In the genomic region with DNA sequence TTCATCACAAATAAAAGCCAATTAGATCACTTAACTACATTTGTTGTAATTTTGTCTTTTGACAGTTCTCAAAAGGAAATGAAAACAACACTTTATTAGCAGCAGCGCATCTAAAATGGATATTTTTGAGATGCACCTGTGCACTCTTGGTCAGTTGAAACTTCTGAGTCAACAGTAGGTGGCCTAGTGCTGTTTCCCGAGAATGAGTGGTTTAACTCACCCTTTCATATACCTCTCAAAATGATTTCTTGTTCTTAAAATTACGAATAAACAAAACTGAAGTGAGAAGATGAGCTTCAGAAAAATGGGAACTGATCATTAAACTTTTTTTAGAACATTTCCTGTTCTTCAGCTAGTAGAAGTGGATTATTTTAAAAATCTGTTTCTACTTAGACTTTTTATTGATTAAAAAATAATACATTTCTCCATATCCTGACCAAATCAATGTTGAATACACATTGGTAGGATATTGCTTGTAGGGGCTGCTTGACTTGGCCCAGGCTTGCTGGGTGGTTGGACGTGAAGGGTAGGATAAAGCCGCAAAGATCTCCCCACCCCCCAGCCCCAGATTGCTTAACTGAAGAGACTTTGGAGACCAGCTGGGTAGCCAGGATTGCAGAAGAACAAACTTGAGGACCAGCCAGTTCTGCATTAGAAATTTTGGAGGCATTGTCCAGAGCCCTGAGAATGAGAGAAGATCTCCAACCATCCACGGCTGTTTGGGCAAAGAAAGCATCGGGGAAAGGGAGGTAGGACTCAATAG, we compare ENCODE assay signal across 11 cellular contexts. TPM values are rescaled to one million over a fixed set of nuclear protein-coding genes. Genes with fewer than 3 reads are reported as not detected.
DNase-seq lines count a peak whose midpoint lies in the region; ATAC-seq and FAIRE-seq lines count a peak whose summit lies in the region.
"Had no signal": no experiment of that assay in that cellular context is flagged by ENCODE, and none has a peak within 500 bp of the region (broad histone marks: within the 10 kb centered on the region; RNA-seq: fewer than 3 reads in every experiment).

No MANE protein-coding gene starts in this region.

- ATAC-seq in GM18870 (IDR thresholded peaks at IDR 0.05; ENCODE audit: unreplicated experiment) = peak; percentile 71
- ATAC-seq in GM21825 (IDR thresholded peaks at IDR 0.05; ENCODE audit: unreplicated experiment) = peak; percentile 57
- peak; percentile 76 for ATAC-seq in HG03520 (IDR thresholded peaks at IDR 0.05; ENCODE audit: unreplicated experiment)
- peak; percentile 44 for ATAC-seq in sciatic nerve
- ATAC-seq: T-helper 17 cell had no signal

- FAIRE-seq in frontal cortex (lab: Jason Lieb, UNC) = no peak

- DNase-seq in sciatic nerve (ENCODE audit: low spot score) = no peak
- no peak for DNase-seq in NCI-H2196 (lab: John Stamatoyannopoulos, UW; ENCODE audit: unreplicated experiment)
- DNase-seq in stimulated activated CD4-positive, alpha-beta T cell treated with anti-CD3 and anti-CD28 coated beads, Interleukin-15, amount 100 ng/mL, for 24 hours = no peak
- no peak for DNase-seq in frontal cortex (ENCODE audit: low spot score in 2 of 2)
- DNase-seq: NCI-H1417, spleen, T-helper 17 cell, testis had no signal

- intact Hi-C loops in sciatic nerve (cut with DNase I) = no loop called here

RNA-seq across cellular contexts. Expression of a gene that starts 22.3 kb away (rescaled TPM):
- total RNA-seq in sciatic nerve (45.1 TPM), frontal cortex (22.0 TPM)
